Comparison of ENCODE assay signal across 26 cellular contexts in genomic region chr19:3483226-3483628, GRCh38. TPM values are rescaled to one million over a fixed set of nuclear protein-coding genes. Genes with fewer than 3 reads are reported as not detected.
A peak's percentile ranks its signal among the peaks of the same experiment; 100 is the strongest.
DNase-seq lines count a peak whose midpoint lies in the region; ATAC-seq, FAIRE-seq and TF ChIP-seq lines count a peak whose summit lies in the region.
"Had no signal": no experiment of that assay in that cellular context is flagged by ENCODE, and none has a peak within 500 bp of the region (broad histone marks: within the 10 kb centered on the region; RNA-seq: fewer than 3 reads in every experiment).

SMIM44 (minus strand) TSS chr19:3483441; CDS start chr19:3483403, 38 bp downstream.

- peaks cover 4% of the 10 kb centered on the region for H3K27me3 Mint-ChIP-seq in endodermal cell (ENCODE audit: insufficient read depth)
- H3K27me3 Mint-ChIP-seq: activated CD4-positive, alpha-beta T cell treated with anti-CD3 and anti-CD28 coated beads, Interleukin-2, amount 10 ng/mL, durations not matched to agents 24 days and 14 days; activated naive CD8-positive, alpha-beta T cell treated with anti-CD3 and anti-CD28 coated beads, Interleukin-2, amount 50 U/mL, for 24 hours had no signal

- H3K9me3 ChIP-seq in PC-3 (ENCODE audit: low read length) (no peaks in the 10 kb centered on the region), endodermal cell (ENCODE audit: control insufficient read depth, low read length) (no peaks in the 10 kb centered on the region), small intestine (ENCODE audit: control insufficient read depth, low read depth) (no peaks in the 10 kb centered on the region)
- H3K9me3 ChIP-seq: left ventricle myocardium inferior had no signal

- TF ChIP-seq CTCF in PC-3 (conservative IDR thresholded peaks at IDR 0.05; ENCODE audit: low read depth, low read length) (no peak), endodermal cell (conservative IDR thresholded peaks at IDR 0.05) (no peak)

- H3K4me3 ChIP-seq in PC-3 (ENCODE audit: low read length) (peak within 1 kb of the TSS; percentile 76), endodermal cell (ENCODE audit: low read length) (no peak within 1 kb of the TSS), small intestine (ENCODE audit: low read depth in 1 of 2, low read length in 2 of 2) (peak within 1 kb of the TSS; percentile 5 to 75)
- H3K4me3 ChIP-seq: coronary artery, left ventricle myocardium inferior had no signal

- CTCF ChIA-PET in PC-3 (lab: Charles Lee): no interaction called here

- H3K27ac Mint-ChIP-seq in endodermal cell: no peak within 1 kb of the TSS
- H3K27ac Mint-ChIP-seq: activated CD4-positive, alpha-beta T cell treated with anti-CD3 and anti-CD28 coated beads, Interleukin-2, amount 10 ng/mL, durations not matched to agents 24 days and 14 days; activated naive CD8-positive, alpha-beta T cell treated with anti-CD3 and anti-CD28 coated beads, Interleukin-2, amount 50 U/mL, for 24 hours; IgD-negative memory B cell had no signal

- no peaks in the 10 kb centered on the region for H4K20me1 ChIP-seq in PC-3 (ENCODE audit: low read length)

- H3F3A ChIP-seq in PC-3 (ENCODE audit: low read length, unreplicated experiment): no peaks in the 10 kb centered on the region

- H3K9me2 ChIP-seq in PC-3 (replicated peaks; ENCODE audit: low read length): no peaks in the 10 kb centered on the region

- peaks cover 11% of the 10 kb centered on the region for H3K4me1 Mint-ChIP-seq in endodermal cell

- peak in 2 of 3 experiments; percentile 22 to 37 for DNase-seq in NCI-H1417 (lab: John Stamatoyannopoulos, UW)
- no peak for DNase-seq in NCI-H1417 treated with DMSO at 0.1 percent for 48 hours (lab: John Stamatoyannopoulos, UW)
- DNase-seq in PC-3: peak; percentile 15
- DNase-seq in endodermal cell: peak; percentile 36
- DNase-seq in small intestine: peak; percentile 68
- no peak for DNase-seq in SHP77 treated with DMSO at 0.1 percent for 48 hours (lab: John Stamatoyannopoulos, UW)
- DNase-seq in head of caudate nucleus: no peak
- DNase-seq in RPMI8226: no peak
- DNase-seq: 8988T; activated CD4-positive, alpha-beta T cell treated with anti-CD3 and anti-CD28 coated beads, Interleukin-2, amount 10 ng/mL, durations not matched to agents 24 days and 14 days; activated CD8-positive, alpha-beta memory T cell treated with anti-CD3 and anti-CD28 coated beads, Interleukin-2, amount 50 U/mL, for 4 hours; activated naive CD8-positive, alpha-beta T cell treated with anti-CD3 and anti-CD28 coated beads, Interleukin-2, amount 50 U/mL, for 24 hours; AML-193; brain microvascular endothelial cell; left ventricle myocardium inferior; MM.1S; NCI-H1694 treated with DMSO at 0.1 percent for 48 hours; nucleus accumbens; stimulated activated CD4-positive, alpha-beta T cell treated with anti-CD3 and anti-CD28 coated beads, Interleukin-12 subunit alpha, Interleukin-12 subunit beta, amount 100 ng/mL, for 4 hours had no signal

- intact Hi-C loops in PC-3 (cut with micrococcal nuclease) (no loop called here), head of caudate nucleus (cut with DNase I) (no loop called here)

- H3K27me3 ChIP-seq in PC-3 (ENCODE audit: low read length) (no peaks in the 10 kb centered on the region), endodermal cell (ENCODE audit: control insufficient read depth, insufficient read depth, low read length, poor library complexity, severe bottlenecking) (no peaks in the 10 kb centered on the region), small intestine (ENCODE audit: control insufficient read depth in 2 of 2, insufficient read depth in 2 of 2, low read length in 2 of 2) (no peaks in the 10 kb centered on the region)

- H3K9ac ChIP-seq in PC-3 (ENCODE audit: low read length) (peak within 1 kb of the TSS; percentile 51), endodermal cell (ENCODE audit: extremely low read depth, low read length, poor library complexity, severe bottlenecking) (no peak within 1 kb of the TSS)

- peaks cover 7% of the 10 kb centered on the region for H3K36me3 Mint-ChIP-seq in endodermal cell (ENCODE audit: low read depth)
- H3K36me3 Mint-ChIP-seq: IgD-negative memory B cell had no signal

- no TSS peak for BruUV-seq in PC-3 (replicated peaks; lab: Mats Ljungman, UMichigan)

- no peaks in the 10 kb centered on the region for H3K79me2 ChIP-seq in PC-3 (ENCODE audit: low read length)

- H3K4me1 ChIP-seq in PC-3 (ENCODE audit: insufficient read depth, low read length) (no peaks in the 10 kb centered on the region), endodermal cell (ENCODE audit: control insufficient read depth, insufficient read depth, low read length) (no peaks in the 10 kb centered on the region), small intestine (ENCODE audit: control insufficient read depth in 2 of 2, insufficient read depth in 1 of 2, low read depth in 1 of 2, low read length in 1 of 2) (no peaks in the 10 kb centered on the region)
- H3K4me1 ChIP-seq: left ventricle myocardium inferior had no signal

- H3K27ac ChIP-seq in PC-3 (ENCODE audit: low read length) (no peak within 1 kb of the TSS), endodermal cell (ENCODE audit: low read depth, low read length) (no peak within 1 kb of the TSS), small intestine (ENCODE audit: low read depth in 1 of 2, low read length in 1 of 2) (peak within 1 kb of the TSS; percentile 68 to 99)
- H3K27ac ChIP-seq: brain microvascular endothelial cell, coronary artery, left ventricle myocardium inferior had no signal

- no peak within 1 kb of the TSS for H3K4me3 Mint-ChIP-seq in endodermal cell
- H3K4me3 Mint-ChIP-seq: activated CD4-positive, alpha-beta T cell treated with anti-CD3 and anti-CD28 coated beads, Interleukin-2, amount 10 ng/mL, durations not matched to agents 24 days and 14 days; activated naive CD8-positive, alpha-beta T cell treated with anti-CD3 and anti-CD28 coated beads, Interleukin-2, amount 50 U/mL, for 24 hours had no signal

- FAIRE-seq in small intestine (lab: Jason Lieb, UNC): no peak
- FAIRE-seq: GM18507, TTC549 had no signal

- peak within 1 kb of the TSS; percentile 81 for H2AFZ ChIP-seq in PC-3 (ENCODE audit: low read length)

- 91 to 94% methylated on average over 10 to 33 of the region's 33 CpGs for WGBS in endodermal cell (ENCODE audit: insufficient coverage in 1 of 2, insufficient read length in 1 of 2), 2 experiments
- 19 to 80% (median 39%) methylated on average over 23 to 33 of the region's 33 CpGs for WGBS in small intestine, 3 donors

- peaks cover 3% of the 10 kb centered on the region for H3K9me3 Mint-ChIP-seq in endodermal cell
- H3K9me3 Mint-ChIP-seq: activated CD4-positive, alpha-beta T cell treated with anti-CD3 and anti-CD28 coated beads, Interleukin-2, amount 10 ng/mL, durations not matched to agents 24 days and 14 days; activated naive CD8-positive, alpha-beta T cell treated with anti-CD3 and anti-CD28 coated beads, Interleukin-2, amount 50 U/mL, for 24 hours; IgD-negative memory B cell had no signal

- H3K36me3 ChIP-seq in PC-3 (ENCODE audit: low read depth, low read length) (no peaks in the 10 kb centered on the region), endodermal cell (ENCODE audit: control insufficient read depth, insufficient read depth, low read length) (no peaks in the 10 kb centered on the region), small intestine (ENCODE audit: control insufficient read depth in 2 of 2, insufficient read depth in 2 of 2, low read length in 2 of 2) (no peaks in the 10 kb centered on the region)
- H3K36me3 ChIP-seq: brain microvascular endothelial cell, left ventricle myocardium inferior had no signal

- POLR2A ChIA-PET in PC-3 (lab: Charles Lee; ENCODE audit: unreplicated experiment): no interaction called here

- peak within 1 kb of the TSS; percentile 97 for H3K4me2 ChIP-seq in PC-3 (ENCODE audit: low read length)

- ATAC-seq in PC-3: peak; percentile 55
- ATAC-seq: activated naive CD8-positive, alpha-beta T cell treated with anti-CD3 and anti-CD28 coated beads, Interleukin-2, amount 50 U/mL, for 24 hours; Right ventricle myocardium inferior had no signal

RNA-seq across cellular contexts. Expression of gene SMIM44, which starts in this region (rescaled TPM):
- total RNA-seq in PC-3 (2014; rRNA removed): not detected in 2 replicates
- total RNA-seq in endodermal cell: not detected
- polyA plus RNA-seq in endodermal cell (2013, experiment 1 of 2): not detected
- not detected for polyA plus RNA-seq in endodermal cell (2013, experiment 2 of 2)
- under 1 TPM in 1 of 3 donors, not detected in 2; 0.63 TPM for polyA plus RNA-seq in small intestine
- total RNA-seq: activated CD4-positive, alpha-beta T cell treated with anti-CD3 and anti-CD28 coated beads, Interleukin-2, amount 10 ng/mL, durations not matched to agents 24 days and 14 days; left ventricle myocardium inferior; renal cortical epithelial cell; Right ventricle myocardium inferior; urinary bladder had no signal
- polyA plus RNA-seq: IgD-negative memory B cell, urinary bladder had no signal

Comparison
In these comparisons a context has a peak if more than half of its experiments do, and no peak if none do; other contexts are left out.
1. DNase-seq: peak in NCI-H1417 (2 of 3); none in NCI-H1417 treated with DMSO at 0.1 percent for 48 hours (single experiment), SHP77 treated with DMSO at 0.1 percent for 48 hours (single experiment), head of caudate nucleus (0 of 42) and RPMI8226 (single experiment).
2. Peak in DNase-seq, ATAC-seq, H3K4me3 ChIP-seq, H3K9ac ChIP-seq and H3K4me2 ChIP-seq in PC-3; RNA of the gene not detected or under 1 TPM.
3. Peak in DNase-seq in endodermal cell; RNA of the gene not detected or under 1 TPM.
4. Peak in DNase-seq, H3K4me3 ChIP-seq and H3K27ac ChIP-seq in small intestine; RNA of the gene not detected or under 1 TPM.